Comparison of ENCODE assay signal across 9 cellular contexts in genomic region chr14:93160353-93160801, GRCh38. TPM values are rescaled to one million over a fixed set of nuclear protein-coding genes. Genes with fewer than 3 reads are reported as not detected.
DNase-seq lines count a peak whose midpoint lies in the region; TF ChIP-seq lines count a peak whose summit lies in the region.
"Had no signal": no experiment of that assay in that cellular context is flagged by ENCODE, and none has a peak within 500 bp of the region (broad histone marks: within the 10 kb centered on the region; RNA-seq: fewer than 3 reads in every experiment).

No MANE protein-coding gene starts in this region.

- no peaks in the 10 kb centered on the region for H3K4me1 ChIP-seq in mesendoderm (ENCODE audit: control insufficient read depth, low read depth, low read length)

- peaks cover 2% of the 10 kb centered on the region for H3K27me3 Mint-ChIP-seq in activated CD4-positive, alpha-beta memory T cell treated with anti-CD3 and anti-CD28 coated beads, Interleukin-2, amount 10 ng/mL, durations not matched to agents 7 days and 5 days
- H3K27me3 Mint-ChIP-seq in mesothelial cell of epicardium (ENCODE audit: low read depth) = no peaks in the 10 kb centered on the region

- H3K4me1 Mint-ChIP-seq in activated CD4-positive, alpha-beta memory T cell treated with anti-CD3 and anti-CD28 coated beads, Interleukin-2, amount 10 ng/mL, durations not matched to agents 7 days and 5 days = no peaks in the 10 kb centered on the region
- no peaks in the 10 kb centered on the region for H3K4me1 Mint-ChIP-seq in mesothelial cell of epicardium

- no peak overlapping the region for H3K27ac ChIP-seq in mesendoderm (ENCODE audit: low read depth, low read length)

- H4K5ac ChIP-seq in mesendoderm (ENCODE audit: low read length) = no peak overlapping the region

- no peaks in the 10 kb centered on the region for H3K36me3 Mint-ChIP-seq in activated CD4-positive, alpha-beta memory T cell treated with anti-CD3 and anti-CD28 coated beads, Interleukin-2, amount 10 ng/mL, durations not matched to agents 7 days and 5 days (ENCODE audit: low read depth)
- H3K36me3 Mint-ChIP-seq in mesothelial cell of epicardium = no peaks in the 10 kb centered on the region

- no peak overlapping the region for H2BK15ac ChIP-seq in mesendoderm (replicated peaks; ENCODE audit: low read depth)

- DNase-seq in NCI-H2196 (lab: John Stamatoyannopoulos, UW; ENCODE audit: unreplicated experiment) (peak; percentile 10), NCI-H2196 treated with DMSO at 0.1 percent for 48 hours (lab: John Stamatoyannopoulos, UW; ENCODE audit: unreplicated experiment) (no peak), HuH-7 (ENCODE audit: low spot score) (peak; percentile 59), mesendoderm (peak; percentile 66), mesothelial cell of epicardium (ENCODE audit: low spot score in 2 of 2, unreplicated experiment in 2 of 2) (no peak), DMS79 (lab: John Stamatoyannopoulos, UW) (no peak)
- peak; percentile 28 for DNase-seq in activated CD4-positive, alpha-beta memory T cell treated with anti-CD3 and anti-CD28 coated beads, Interleukin-2, amount 10 ng/mL, durations not matched to agents 7 days and 5 days
- no peak for DNase-seq in activated effector memory CD4-positive, alpha-beta T cell treated with anti-CD3 and anti-CD28 coated beads, Interleukin-2, amount 50 U/mL, for 16 hours
- DNase-seq: DMS153 had no signal

- no peak overlapping the region for H4K8ac ChIP-seq in mesendoderm (ENCODE audit: low read depth, low read length)

- H2BK120ac ChIP-seq in mesendoderm (ENCODE audit: low read depth, low read length) = no peak overlapping the region

- no peak overlapping the region for H3K23ac ChIP-seq in mesendoderm (ENCODE audit: low read length)

- H3K79me1 ChIP-seq in mesendoderm (ENCODE audit: low read length) = no peaks in the 10 kb centered on the region

- no peaks in the 10 kb centered on the region for H3K79me2 ChIP-seq in mesendoderm (ENCODE audit: control insufficient read depth, insufficient read depth, low read length)

- CTCF ChIA-PET in activated CD4-positive, alpha-beta memory T cell treated with anti-CD3 and anti-CD28 coated beads, Interleukin-2, amount 10 ng/mL, durations not matched to agents 7 days and 5 days (lab: Charles Lee) = interaction anchor here (0.7 to 1.8 kb wide), 4 partner anchors 9 to 47 kb away, joined by 3 to 9 read pairs (median 4); no protein-coding TSS in a partner anchor

- H3K4me3 Mint-ChIP-seq in activated CD4-positive, alpha-beta memory T cell treated with anti-CD3 and anti-CD28 coated beads, Interleukin-2, amount 10 ng/mL, durations not matched to agents 7 days and 5 days = no peak overlapping the region
- no peak overlapping the region for H3K4me3 Mint-ChIP-seq in mesothelial cell of epicardium

- no peak overlapping the region for H3K18ac ChIP-seq in mesendoderm (ENCODE audit: low read length)

- H2BK5ac ChIP-seq in mesendoderm (ENCODE audit: low read length) = no peak overlapping the region

- POLR2A ChIA-PET in activated CD4-positive, alpha-beta memory T cell treated with anti-CD3 and anti-CD28 coated beads, Interleukin-2, amount 10 ng/mL, durations not matched to agents 7 days and 5 days (lab: Charles Lee) = no interaction called here

- H3K9ac ChIP-seq in mesendoderm (ENCODE audit: low read length) = no peak overlapping the region

- H3K4me3 ChIP-seq in mesendoderm (ENCODE audit: low read length) = no peak overlapping the region

- no peak overlapping the region for H3K4ac ChIP-seq in mesendoderm (ENCODE audit: low read depth, low read length)

- no peak overlapping the region for H3K27ac Mint-ChIP-seq in activated CD4-positive, alpha-beta memory T cell treated with anti-CD3 and anti-CD28 coated beads, Interleukin-2, amount 10 ng/mL, durations not matched to agents 7 days and 5 days
- H3K27ac Mint-ChIP-seq in mesothelial cell of epicardium = no peak overlapping the region

- H3K27me3 ChIP-seq in mesendoderm (ENCODE audit: insufficient read depth, low read length, poor library complexity) = no peaks in the 10 kb centered on the region

- H2AK5ac ChIP-seq in mesendoderm (ENCODE audit: low read length) = no peak overlapping the region

- no peaks in the 10 kb centered on the region for H3K9me3 Mint-ChIP-seq in activated CD4-positive, alpha-beta memory T cell treated with anti-CD3 and anti-CD28 coated beads, Interleukin-2, amount 10 ng/mL, durations not matched to agents 7 days and 5 days
- H3K9me3 Mint-ChIP-seq in mesothelial cell of epicardium = no peaks in the 10 kb centered on the region

- H3K36me3 ChIP-seq in mesendoderm (ENCODE audit: control insufficient read depth, insufficient read depth, low read length) = no peaks in the 10 kb centered on the region

- WGBS in mesendoderm (ENCODE audit: extremely low coverage, insufficient coverage, low lambda C conversion rate) = no CpG with 5 or more reads among the region's 4 CpGs

- no peak overlapping the region for H3K56ac ChIP-seq in mesendoderm (ENCODE audit: low read length)

- no peak for TF ChIP-seq CTCF in mesothelial cell of epicardium (IDR thresholded peaks at IDR 0.05; ENCODE audit: unreplicated experiment)

- no peak overlapping the region for H3K4me2 ChIP-seq in mesendoderm (ENCODE audit: low read length)

RNA-seq across cellular contexts. Expression of gene MOAP1, which starts 24.3 kb away (rescaled TPM):
- total RNA-seq in activated CD4-positive, alpha-beta memory T cell treated with anti-CD3 and anti-CD28 coated beads, Interleukin-2, amount 10 ng/mL, durations not matched to agents 7 days and 5 days = 10 to 100 TPM; 23.1 to 24.6 TPM
- 8.7 TPM for polyA plus RNA-seq in mesendoderm (2013, experiment 1 of 2)
- polyA plus RNA-seq in mesendoderm (2013, experiment 2 of 2) = 8.4 TPM
- total RNA-seq in mesothelial cell of epicardium = 25.2 to 26.6 TPM (median 26.1 TPM) in 3 replicates

RNA-seq across cellular contexts. Expression of gene LYSET, which starts 24.7 kb away (rescaled TPM):
- total RNA-seq in activated CD4-positive, alpha-beta memory T cell treated with anti-CD3 and anti-CD28 coated beads, Interleukin-2, amount 10 ng/mL, durations not matched to agents 7 days and 5 days = 1 to 10 TPM; 7.4 to 8.3 TPM
- polyA plus RNA-seq in mesendoderm (2013, experiment 1 of 2) = 31.1 TPM
- 29.8 TPM for polyA plus RNA-seq in mesendoderm (2013, experiment 2 of 2)
- total RNA-seq in mesothelial cell of epicardium = 13.7 to 17.4 TPM (median 14.7 TPM) in 3 replicates

RNA-seq across cellular contexts. Expression of gene ITPK1, which starts 44.7 kb away (rescaled TPM):
- total RNA-seq in activated CD4-positive, alpha-beta memory T cell treated with anti-CD3 and anti-CD28 coated beads, Interleukin-2, amount 10 ng/mL, durations not matched to agents 7 days and 5 days = 10 to 100 TPM; 59.3 to 62.3 TPM
- 33.1 TPM for polyA plus RNA-seq in mesendoderm (2013, experiment 1 of 2)
- 33.6 TPM for polyA plus RNA-seq in mesendoderm (2013, experiment 2 of 2)
- 23.2 to 30.5 TPM (median 27.5 TPM) in 3 replicates for total RNA-seq in mesothelial cell of epicardium

RNA-seq across cellular contexts. Expression of gene GON7, which starts 46.5 kb away (rescaled TPM):
- 10 to 100 TPM; 16.0 to 18.2 TPM for total RNA-seq in activated CD4-positive, alpha-beta memory T cell treated with anti-CD3 and anti-CD28 coated beads, Interleukin-2, amount 10 ng/mL, durations not matched to agents 7 days and 5 days
- 14.1 TPM for polyA plus RNA-seq in mesendoderm (2013, experiment 1 of 2)
- 12.2 TPM for polyA plus RNA-seq in mesendoderm (2013, experiment 2 of 2)
- total RNA-seq in mesothelial cell of epicardium = 5.0 to 5.6 TPM (median 5.3 TPM) in 3 replicates

RNA-seq across cellular contexts. Expression of gene UBR7, which starts 46.7 kb away (rescaled TPM):
- total RNA-seq in activated CD4-positive, alpha-beta memory T cell treated with anti-CD3 and anti-CD28 coated beads, Interleukin-2, amount 10 ng/mL, durations not matched to agents 7 days and 5 days = 10 to 100 TPM; 43.5 to 47.7 TPM
- 23.3 TPM for polyA plus RNA-seq in mesendoderm (2013, experiment 1 of 2)
- polyA plus RNA-seq in mesendoderm (2013, experiment 2 of 2) = 24.0 TPM
- total RNA-seq in mesothelial cell of epicardium = 13.1 to 13.9 TPM (median 13.8 TPM) in 3 replicates

Comparison
In these comparisons a context has a peak if more than half of its experiments do, and no peak if none do; other contexts are left out.
1. DNase-seq: peak in NCI-H2196 (single experiment), HuH-7 (single experiment), activated CD4-positive, alpha-beta memory T cell treated with anti-CD3 and anti-CD28 coated beads, Interleukin-2, amount 10 ng/mL, durations not matched to agents 7 days and 5 days (single experiment) and mesendoderm (single experiment); none in NCI-H2196 treated with DMSO at 0.1 percent for 48 hours (single experiment), activated effector memory CD4-positive, alpha-beta T cell treated with anti-CD3 and anti-CD28 coated beads, Interleukin-2, amount 50 U/mL, for 16 hours (single experiment), mesothelial cell of epicardium (0 of 2) and DMS79 (single experiment).